ENCODE assay signal across 20 cellular contexts in genomic region chr16:57376313-57376818, GRCh38. TPM values are rescaled to one million over a fixed set of nuclear protein-coding genes. Genes with fewer than 3 reads are reported as not detected.
DNase-seq lines count a peak whose midpoint lies in the region; ATAC-seq, FAIRE-seq and TF ChIP-seq lines count a peak whose summit lies in the region.
"Had no signal": no experiment of that assay in that cellular context is flagged by ENCODE, and none has a peak within 500 bp of the region (broad histone marks: within the 10 kb centered on the region; RNA-seq: fewer than 3 reads in every experiment).

No MANE protein-coding gene starts in this region.

- no peaks in the 10 kb centered on the region for H3K9me3 ChIP-seq in PC-3 (ENCODE audit: low read length)
- H3K9me3 ChIP-seq in K562 (replicated peaks; ENCODE audit: control insufficient read depth, insufficient read depth, low read depth, low read length), result no peaks in the 10 kb centered on the region
- H3K9me3 ChIP-seq: HAP-1, SJSA1 had no signal

- H3K4me2 ChIP-seq in PC-3 (ENCODE audit: low read length), result no peak overlapping the region
- no peak overlapping the region for H3K4me2 ChIP-seq in K562 (ENCODE audit: insufficient read depth, low read length)

- no peak for TF ChIP-seq EP300 in K562 (IDR thresholded peaks at IDR 0.05; ENCODE audit: low read length)

- intact Hi-C loops in Calu3 (cut with micrococcal nuclease; ENCODE audit: unreplicated experiment) (loop anchor here (5.0 kb wide), 2 partner anchors 34 to 41 kb away; no protein-coding TSS in a partner anchor), PC-3 (cut with micrococcal nuclease) (loop anchor here (5.0 kb wide), 1 partner anchor 74 kb away; no protein-coding TSS in a partner anchor), K562 (cut with micrococcal nuclease) (no loop called here), left ventricle myocardium superior (cut with micrococcal nuclease) (no loop called here)

- no peak overlapping the region for H3K4me3 ChIP-seq in PC-3 (ENCODE audit: low read length)
- H3K4me3 ChIP-seq in K562, result no peak overlapping the region
- H3K4me3 ChIP-seq: HAP-1, SJSA1 had no signal

- H3K27me3 ChIP-seq in PC-3 (ENCODE audit: low read length) (no peaks in the 10 kb centered on the region), K562 (ENCODE audit: control insufficient read depth in 2 of 2, insufficient read depth in 2 of 2, low read length in 2 of 2) (peaks cover 2 to 50% of the 10 kb centered on the region in 2 experiments; a peak in 3 of 5 replicates)
- H3K27me3 ChIP-seq: SJSA1 had no signal

- H3K27me3 Mint-ChIP-seq in Calu3 (ENCODE audit: unreplicated experiment), result no peaks in the 10 kb centered on the region
- no peaks in the 10 kb centered on the region for H3K27me3 Mint-ChIP-seq in stimulated activated memory B cell treated with anti-CD40 and anti-IgM and Interleukin-4, amounts not matched to agents 10 μg/mL and 1 μg/mL and 100 μg/mL, for 72 hours

- FAIRE-seq in K562 (lab: Jason Lieb, UNC), result no peak

- peak overlapping the region; percentile 93 for H3K27ac Mint-ChIP-seq in Calu3 (ENCODE audit: unreplicated experiment)
- peak overlapping the region; percentile 83 for H3K27ac Mint-ChIP-seq in stimulated activated memory B cell treated with anti-CD40 and anti-IgM and Interleukin-4, amounts not matched to agents 10 μg/mL and 1 μg/mL and 100 μg/mL, for 72 hours
- H3K27ac Mint-ChIP-seq: CD4-positive, alpha-beta memory T cell had no signal

- in situ Hi-C loops in K562 (cut with MboI), result no loop called here

- H3K4me1 ChIP-seq in PC-3 (ENCODE audit: insufficient read depth, low read length), result peaks cover 20% of the 10 kb centered on the region
- H3K4me1 ChIP-seq in K562 (replicated peaks in 1 of 2; ENCODE audit: control insufficient read depth in 2 of 2, insufficient read depth in 2 of 2, low read length in 2 of 2), result peaks cover 0 to 7% of the 10 kb centered on the region in 2 experiments; a peak in 2 of 5 replicates

- DNase-seq in Calu3, result no peak
- no peak for DNase-seq in PC-3
- DNase-seq in K562 (ENCODE audit: extremely low read depth in 1 of 4, low spot score in 3 of 4), result no peak
- DNase-seq in amygdala (lab: John Stamatoyannopoulos, UW), result no peak
- no peak for DNase-seq in left ventricle myocardium superior
- DNase-seq: CD4-positive, alpha-beta memory T cell; KG1; NCI-H1417 treated with DMSO at 0.1 percent for 48 hours; NCI-H1930; NCI-H2171; NCI-H446; NCI-H69; OCI-M1 had no signal

- peak overlapping the region; percentile 76; the same call in 1 of the 2 replicates for H3K9ac ChIP-seq in PC-3 (ENCODE audit: low read length)
- no peak overlapping the region for H3K9ac ChIP-seq in K562 (ENCODE audit: insufficient read depth in 1 of 2, low read depth in 2 of 2, low read length in 2 of 2)

- no peak overlapping the region for H2AFZ ChIP-seq in PC-3 (ENCODE audit: low read length)
- no peak overlapping the region for H2AFZ ChIP-seq in K562 (ENCODE audit: low read depth, low read length)

- TF ChIP-seq POLR2A in K562 (conservative IDR thresholded peaks at IDR 0.05), result no peak

- CTCF ChIA-PET in Calu3 (lab: Charles Lee), result interaction anchor here (0.7 to 1.0 kb wide), 3 partner anchors 12 to 143 kb away, joined by 3 to 4 read pairs (median 3); no protein-coding TSS in a partner anchor
- CTCF ChIA-PET in PC-3 (lab: Charles Lee), result no interaction called here
- CTCF ChIA-PET in K562 (lab: Yijun Ruan, JAX; ENCODE audit: low intra/inter-chr PET ratio), result no interaction called here

- TF ChIP-seq RAD21 in K562 (CRISPR knock-in tag; conservative IDR thresholded peaks at IDR 0.05 in 1 of 2, IDR thresholded peaks at IDR 0.05 in 1 of 2), result no peak

- H3K79me2 ChIP-seq in PC-3 (ENCODE audit: low read length) (no peaks in the 10 kb centered on the region), K562 (ENCODE audit: control insufficient read depth, insufficient read depth, low read length) (no peaks in the 10 kb centered on the region)

- no peaks in the 10 kb centered on the region for H3F3A ChIP-seq in PC-3 (ENCODE audit: low read length, unreplicated experiment)

- no peaks in the 10 kb centered on the region for H3K9me3 Mint-ChIP-seq in Calu3 (ENCODE audit: low read depth, unreplicated experiment)
- peaks cover 5% of the 10 kb centered on the region for H3K9me3 Mint-ChIP-seq in stimulated activated memory B cell treated with anti-CD40 and anti-IgM and Interleukin-4, amounts not matched to agents 10 μg/mL and 1 μg/mL and 100 μg/mL, for 72 hours

- POLR2A ChIA-PET in PC-3 (lab: Charles Lee; ENCODE audit: unreplicated experiment) (no interaction called here), K562 (lab: Yijun Ruan, JAX) (no interaction called here)

- peaks cover 75% of the 10 kb centered on the region for H3K4me1 Mint-ChIP-seq in Calu3 (ENCODE audit: low read depth, unreplicated experiment)
- H3K4me1 Mint-ChIP-seq in stimulated activated memory B cell treated with anti-CD40 and anti-IgM and Interleukin-4, amounts not matched to agents 10 μg/mL and 1 μg/mL and 100 μg/mL, for 72 hours, result peaks cover 74% of the 10 kb centered on the region

- ATAC-seq in PC-3, result no peak
- ATAC-seq in K562, result no peak
- ATAC-seq in stimulated activated memory B cell treated with anti-CD40 and anti-IgM and Interleukin-4, amounts not matched to agents 10 μg/mL and 1 μg/mL and 100 μg/mL, for 72 hours, result no peak
- no peak for ATAC-seq in left ventricle myocardium superior
- ATAC-seq in GM21423 (IDR thresholded peaks at IDR 0.05; ENCODE audit: unreplicated experiment), result no peak
- no peak for ATAC-seq in HG02840 (IDR thresholded peaks at IDR 0.05; ENCODE audit: low FRiP score, unreplicated experiment)

- H3K36me3 Mint-ChIP-seq in Calu3 (ENCODE audit: insufficient read depth, unreplicated experiment), result peaks cover 27% of the 10 kb centered on the region
- H3K36me3 Mint-ChIP-seq in stimulated activated memory B cell treated with anti-CD40 and anti-IgM and Interleukin-4, amounts not matched to agents 10 μg/mL and 1 μg/mL and 100 μg/mL, for 72 hours, result no peaks in the 10 kb centered on the region
- H3K36me3 Mint-ChIP-seq: CD4-positive, alpha-beta memory T cell had no signal

- H3K36me3 ChIP-seq in PC-3 (ENCODE audit: low read depth, low read length) (no peaks in the 10 kb centered on the region), K562 (ENCODE audit: control insufficient read depth, insufficient read depth, low read length) (no peaks in the 10 kb centered on the region)
- H3K36me3 ChIP-seq: HAP-1, SJSA1 had no signal

- TF ChIP-seq CTCF in Calu3 (IDR thresholded peaks at IDR 0.05; ENCODE audit: unreplicated experiment) (no peak), PC-3 (conservative IDR thresholded peaks at IDR 0.05; ENCODE audit: low read depth, low read length) (no peak), K562 (IDR thresholded peaks at IDR 0.05 in 2 of 3, conservative IDR thresholded peaks at IDR 0.05 in 1 of 3; ENCODE audit: insufficient read depth in 2 of 3, low read depth in 1 of 3, low read length in 3 of 3) (no peak)

- no peaks in the 10 kb centered on the region for H3K9me2 ChIP-seq in PC-3 (replicated peaks; ENCODE audit: low read length)

- no peak overlapping the region for H3K4me3 Mint-ChIP-seq in Calu3 (ENCODE audit: low read depth, unreplicated experiment)
- H3K4me3 Mint-ChIP-seq in stimulated activated memory B cell treated with anti-CD40 and anti-IgM and Interleukin-4, amounts not matched to agents 10 μg/mL and 1 μg/mL and 100 μg/mL, for 72 hours, result no peak overlapping the region
- H3K4me3 Mint-ChIP-seq: CD4-positive, alpha-beta memory T cell had no signal

- H4K20me1 ChIP-seq in PC-3 (ENCODE audit: low read length), result no peaks in the 10 kb centered on the region
- 0 out of 2 replicates have a peak, but pooled peaks cover 3% of the 10 kb centered on the region for H4K20me1 ChIP-seq in K562 (replicated peaks; ENCODE audit: control insufficient read depth, insufficient read depth, low read length)

- H3K9me1 ChIP-seq in K562 (ENCODE audit: control insufficient read depth, insufficient read depth, low read length), result no peaks in the 10 kb centered on the region

- BruUV-seq in Calu3 (replicated peaks; lab: Mats Ljungman, UMichigan) (no TSS peak), PC-3 (replicated peaks; lab: Mats Ljungman, UMichigan) (no TSS peak), K562 (replicated peaks; lab: Mats Ljungman, UMichigan) (no TSS peak)

- 3% methylated on average over 3 of the region's 3 CpGs for WGBS in K562 (ENCODE audit: insufficient coverage, low coverage, missing lambda C conversion rate)

- H3K27ac ChIP-seq in PC-3 (ENCODE audit: low read length), result peak overlapping the region; percentile 97
- no peak overlapping the region for H3K27ac ChIP-seq in K562 (ENCODE audit: extremely low read depth, low read depth, low read length)
- H3K27ac ChIP-seq: SJSA1 had no signal

RNA-seq across cellular contexts. Expression of gene CX3CL1, which starts 4.1 kb away (rescaled TPM):
- total RNA-seq in Calu3 (2022), result 17.6 and 41.4 TPM in 2 replicates
- 0.35 TPM in 1 of 2 replicates, not detected in the other for total RNA-seq in PC-3 (2014; rRNA removed)
- total RNA-seq in K562 (2011; cell fraction: chromatin; rRNA removed; ENCODE audit: low replicate concordance), result not detected in 2 replicates
- not detected in 2 replicates for total RNA-seq in K562 (2011; cell fraction: nucleolus; rRNA removed)
- not detected in 2 replicates for total RNA-seq in K562 (2011; cell fraction: nucleoplasm; rRNA removed)
- not detected in 2 replicates for total RNA-seq in K562 (2014; rRNA removed)
- total RNA-seq in K562 (2014; rRNA removed; fragmentation: Illumina TruSeq; extraction: Trizol), result not detected in 2 replicates
- not detected in 2 replicates for total RNA-seq in K562 (2015; rRNA removed; fragmentation: Illumina TruSeq; extraction: Trizol)
- 0.09 and 0.16 TPM in 2 replicates for total RNA-seq in K562 (2021)
- polyA plus RNA-seq in K562 (2011; rRNA removed), result not detected in 2 replicates
- not detected in 2 replicates for polyA plus RNA-seq in K562 (2011; cell fraction: cytosol; rRNA removed)
- polyA plus RNA-seq in K562 (2011; cell fraction: nucleus; rRNA removed), result not detected in 2 replicates
- not detected in 2 replicates for polyA plus RNA-seq in K562 (2012)
- not detected in 2 replicates for polyA plus RNA-seq in K562 (2014; fragmentation: Illumina TruSeq; extraction: Trizol)
- polyA plus RNA-seq in K562 (2014; fragmentation: Nextera tagmentation; extraction: Ambion mirVana), result not detected
- not detected in 2 replicates for polyA plus RNA-seq in K562 (2014; rRNA removed)
- not detected in 2 replicates for polyA minus RNA-seq in K562 (2011; rRNA and poly(A)+ RNA removed)
- polyA minus RNA-seq in K562 (2011; cell fraction: cytosol; rRNA and poly(A)+ RNA removed), result not detected in 2 replicates
- polyA minus RNA-seq in K562 (2011; cell fraction: nucleus; rRNA and poly(A)+ RNA removed), result not detected in 2 replicates
- total RNA-seq in left ventricle myocardium superior, result 11.7 TPM
- total RNA-seq: CD4-positive, alpha-beta memory T cell had no signal
- polyA plus RNA-seq: CD4-positive, alpha-beta memory T cell had no signal

RNA-seq across cellular contexts. Expression of gene CCL22, which starts 17.8 kb away (rescaled TPM):
- total RNA-seq in Calu3 (2022) (2.6 and 4.5 TPM in 2 replicates), PC-3 (2014; rRNA removed) (not detected in 2 replicates), K562 (2014; rRNA removed) (not detected in 2 replicates), K562 (2014; rRNA removed; fragmentation: Illumina TruSeq; extraction: Trizol) (not detected in 2 replicates), K562 (2015; rRNA removed; fragmentation: Illumina TruSeq; extraction: Trizol) (not detected in 2 replicates), K562 (2021) (0.29 and 0.60 TPM in 2 replicates), left ventricle myocardium superior (not detected)
- total RNA-seq in K562 (2011; cell fraction: chromatin; rRNA removed; ENCODE audit: low replicate concordance), result not detected in 2 replicates
- total RNA-seq in K562 (2011; cell fraction: nucleolus; rRNA removed), result not detected in 2 replicates
- total RNA-seq in K562 (2011; cell fraction: nucleoplasm; rRNA removed), result not detected in 2 replicates
- polyA plus RNA-seq in K562 (2011; rRNA removed) (not detected in 2 replicates), K562 (2014; fragmentation: Illumina TruSeq; extraction: Trizol) (0.10 TPM in 1 of 2 replicates, not detected in the other), K562 (2014; fragmentation: Nextera tagmentation; extraction: Ambion mirVana) (under 1 TPM; 0.04 to 0.07 TPM), K562 (2014; rRNA removed) (0.04 TPM in 1 of 2 replicates, not detected in the other)
- not detected in 2 replicates for polyA plus RNA-seq in K562 (2011; cell fraction: cytosol; rRNA removed)
- not detected in 2 replicates for polyA plus RNA-seq in K562 (2011; cell fraction: nucleus; rRNA removed)
- 0.04 and 0.06 TPM in 2 replicates for polyA plus RNA-seq in K562 (2012)
- not detected in 2 replicates for polyA minus RNA-seq in K562 (2011; rRNA and poly(A)+ RNA removed)
- polyA minus RNA-seq in K562 (2011; cell fraction: cytosol; rRNA and poly(A)+ RNA removed), result not detected in 2 replicates
- not detected in 2 replicates for polyA minus RNA-seq in K562 (2011; cell fraction: nucleus; rRNA and poly(A)+ RNA removed)
- total RNA-seq: SJSA1 had no signal
- polyA plus RNA-seq: AG04450; BJ; CD4-positive, alpha-beta memory T cell had no signal

RNA-seq across cellular contexts. Expression of gene CCL17, which starts 28.2 kb away (rescaled TPM):
- total RNA-seq in Calu3 (2022), result not detected in 2 replicates
- not detected in 2 replicates for total RNA-seq in PC-3 (2014; rRNA removed)
- total RNA-seq in K562 (2011; cell fraction: chromatin; rRNA removed; ENCODE audit: low replicate concordance), result not detected in 2 replicates
- total RNA-seq in K562 (2011; cell fraction: nucleolus; rRNA removed), result not detected in 2 replicates
- not detected in 2 replicates for total RNA-seq in K562 (2011; cell fraction: nucleoplasm; rRNA removed)
- total RNA-seq in K562 (2014; rRNA removed), result not detected in 2 replicates
- not detected in 2 replicates for total RNA-seq in K562 (2014; rRNA removed; fragmentation: Illumina TruSeq; extraction: Trizol)
- total RNA-seq in K562 (2015; rRNA removed; fragmentation: Illumina TruSeq; extraction: Trizol), result not detected in 2 replicates
- total RNA-seq in K562 (2021), result not detected in 2 replicates
- not detected in 2 replicates for polyA plus RNA-seq in K562 (2011; rRNA removed)
- polyA plus RNA-seq in K562 (2011; cell fraction: cytosol; rRNA removed), result not detected in 2 replicates
- not detected in 2 replicates for polyA plus RNA-seq in K562 (2011; cell fraction: nucleus; rRNA removed)
- not detected in 2 replicates for polyA plus RNA-seq in K562 (2012)
- polyA plus RNA-seq in K562 (2014; fragmentation: Illumina TruSeq; extraction: Trizol), result not detected in 2 replicates
- not detected for polyA plus RNA-seq in K562 (2014; fragmentation: Nextera tagmentation; extraction: Ambion mirVana)
- not detected in 2 replicates for polyA plus RNA-seq in K562 (2014; rRNA removed)
- polyA minus RNA-seq in K562 (2011; rRNA and poly(A)+ RNA removed), result not detected in 2 replicates
- not detected in 2 replicates for polyA minus RNA-seq in K562 (2011; cell fraction: cytosol; rRNA and poly(A)+ RNA removed)
- polyA minus RNA-seq in K562 (2011; cell fraction: nucleus; rRNA and poly(A)+ RNA removed), result not detected in 2 replicates
- total RNA-seq in left ventricle myocardium superior, result not detected
- total RNA-seq: CD4-positive, alpha-beta memory T cell; SJSA1 had no signal
- polyA plus RNA-seq: AG04450; BJ; CD4-positive, alpha-beta memory T cell had no signal

Comparison
In these comparisons a context has a peak if more than half of its experiments do, and no peak if none do; other contexts are left out.
1. intact Hi-C loops: an anchor here in Calu3 (5.0 kb wide) and PC-3 (5.0 kb wide); none called in K562 and left ventricle myocardium superior.